12 cellular contexts compared by ENCODE assay signal in the genomic region with DNA sequence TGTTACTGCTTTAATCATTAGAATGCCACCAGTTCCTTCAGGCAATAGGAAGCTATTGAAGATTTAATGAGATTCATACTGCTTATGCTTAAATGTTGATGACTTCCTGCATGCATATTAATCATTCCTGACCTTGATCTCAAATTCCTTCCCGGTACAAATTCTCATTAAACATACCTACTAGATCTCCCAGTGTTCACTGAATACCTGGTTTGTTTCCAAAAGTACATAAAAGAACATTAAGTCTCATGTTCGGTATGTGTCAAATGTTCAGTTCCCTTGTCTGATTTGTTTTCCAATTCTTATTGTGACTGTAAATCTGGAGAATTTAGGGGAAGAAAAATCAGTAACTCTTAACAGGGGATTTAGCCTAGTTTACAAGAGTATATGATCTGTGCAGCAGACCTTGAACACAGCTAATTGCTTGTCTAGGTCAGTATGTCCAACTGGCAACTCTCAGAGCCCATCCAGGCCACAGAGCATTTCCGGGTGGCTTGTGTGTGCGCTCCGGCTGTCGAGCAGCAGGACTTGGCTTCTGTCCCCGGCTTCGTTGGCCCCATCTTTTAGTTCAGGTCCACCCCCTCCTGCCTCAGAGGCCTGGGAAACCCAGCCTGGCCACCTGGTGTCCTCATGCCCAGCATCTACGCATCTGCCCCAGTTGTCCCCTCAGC. TPM values are rescaled to one million over a fixed set of nuclear protein-coding genes. Genes with fewer than 3 reads are reported as not detected.
A peak's percentile ranks its signal among the peaks of the same experiment; 100 is the strongest.
DNase-seq lines count a peak whose midpoint lies in the region; ATAC-seq and TF ChIP-seq lines count a peak whose summit lies in the region.
"Had no signal": no experiment of that assay in that cellular context is flagged by ENCODE, and none has a peak within 500 bp of the region (broad histone marks: within the 10 kb centered on the region; RNA-seq: fewer than 3 reads in every experiment).

No MANE protein-coding gene starts in this region.

- no peak overlapping the region for H3K4me3 Mint-ChIP-seq in activated T-cell treated with anti-CD3 and anti-CD28 coated beads, Interleukin-2, amount 50 U/mL, for 4 hours

- DNase-seq in SJCRH30: peak; percentile 52 to 68
- peak; percentile 63 for DNase-seq in left kidney (ENCODE audit: low read depth, low spot score)
- DNase-seq in activated T-cell treated with anti-CD3 and anti-CD28 coated beads, Interleukin-2, amount 50 U/mL, for 4 hours: no peak
- no peak for DNase-seq in vagina (ENCODE audit: extremely low spot score in 2 of 2)
- DNase-seq in left ventricle myocardium superior: no peak
- DNase-seq in cardiac septum (ENCODE audit: low spot score): no peak
- DNase-seq: effector memory CD4-positive, alpha-beta T cell; lower lobe of right lung; NCI-H526; stimulated activated CD4-positive, alpha-beta T cell treated with anti-CD3 and anti-CD28 coated beads, Interleukin-1b, Interleukin-23, amount 100 ng/mL, for 48 hours had no signal

- no peaks in the 10 kb centered on the region for H3K9me3 Mint-ChIP-seq in activated T-cell treated with anti-CD3 and anti-CD28 coated beads, Interleukin-2, amount 50 U/mL, for 4 hours

- ATAC-seq in activated T-cell treated with anti-CD3 and anti-CD28 coated beads, Interleukin-2, amount 50 U/mL, for 4 hours: no peak
- ATAC-seq in left ventricle myocardium superior: no peak
- ATAC-seq: lower lobe of right lung had no signal

- H3K9me3 ChIP-seq in HUES64 (ENCODE audit: insufficient read depth, low read depth, low read length) (no peaks in the 10 kb centered on the region), SJCRH30 (replicated peaks) (no peaks in the 10 kb centered on the region; the same call in 1 of the 2 replicates), vagina (no peaks in the 10 kb centered on the region)
- H3K9me3 ChIP-seq: lower lobe of right lung had no signal

- no peaks in the 10 kb centered on the region for H3K27me3 Mint-ChIP-seq in activated T-cell treated with anti-CD3 and anti-CD28 coated beads, Interleukin-2, amount 50 U/mL, for 4 hours (ENCODE audit: low read depth)

- H3K27me3 ChIP-seq in HUES64 (ENCODE audit: insufficient read depth, low read length) (no peaks in the 10 kb centered on the region), SJCRH30 (no peaks in the 10 kb centered on the region), vagina (no peaks in the 10 kb centered on the region)

- no peak overlapping the region for H3K9ac ChIP-seq in HUES64 (ENCODE audit: low read depth, low read length)

- H3K36me3 ChIP-seq in HUES64 (ENCODE audit: insufficient read depth, low read length) (no peaks in the 10 kb centered on the region), SJCRH30 (no peaks in the 10 kb centered on the region), vagina (no peaks in the 10 kb centered on the region)
- H3K36me3 ChIP-seq: lower lobe of right lung had no signal

- H3K36me3 Mint-ChIP-seq in activated T-cell treated with anti-CD3 and anti-CD28 coated beads, Interleukin-2, amount 50 U/mL, for 4 hours (ENCODE audit: insufficient read depth): peaks cover 6% of the 10 kb centered on the region

- intact Hi-C loops in vagina (cut with DNase I): no loop called here
- intact Hi-C loops in left ventricle myocardium superior (cut with micrococcal nuclease): no loop called here
- intact Hi-C loops in cardiac septum (cut with DNase I): no loop called here

- H3K4me1 Mint-ChIP-seq in activated T-cell treated with anti-CD3 and anti-CD28 coated beads, Interleukin-2, amount 50 U/mL, for 4 hours (ENCODE audit: low read depth): peaks cover 16% of the 10 kb centered on the region

- WGBS in HUES64: 70% methylated on average over 9 of the region's 9 CpGs

- H3K27ac ChIP-seq in C4-2B (peak overlapping the region; percentile 62), HUES64 (ENCODE audit: low read depth, low read length) (peak overlapping the region; percentile 46; the same call in 1 of the 2 replicates), SJCRH30 (peak overlapping the region; percentile 18), vagina (no peak overlapping the region)
- H3K27ac ChIP-seq: lower lobe of right lung had no signal

- H3K4me3 ChIP-seq in HUES64 (ENCODE audit: low read length) (no peak overlapping the region), SJCRH30 (peak overlapping the region; percentile 39), vagina (no peak overlapping the region)
- H3K4me3 ChIP-seq: lower lobe of right lung had no signal

- peaks cover 19% of the 10 kb centered on the region for H3K4me1 ChIP-seq in HUES64 (ENCODE audit: insufficient read depth, low read length)
- H3K4me1 ChIP-seq in SJCRH30: peaks cover 9% of the 10 kb centered on the region
- no peaks in the 10 kb centered on the region for H3K4me1 ChIP-seq in vagina
- H3K4me1 ChIP-seq: lower lobe of right lung had no signal

- TF ChIP-seq POLR2A in vagina (IDR thresholded peaks at IDR 0.05): no peak

- TF ChIP-seq CTCF in C4-2B (conservative IDR thresholded peaks at IDR 0.05) (no peak), vagina (IDR thresholded peaks at IDR 0.05) (no peak)

RNA-seq across cellular contexts. Expression of gene METAP1D, which starts 13.1 kb away (rescaled TPM):
- 7.1 TPM for polyA plus RNA-seq in HUES64 (2013, experiment 1 of 2)
- 5.7 TPM for polyA plus RNA-seq in HUES64 (2013, experiment 2 of 2)
- 6.0 and 6.9 TPM in 2 replicates for total RNA-seq in SJCRH30 (2014; rRNA removed; shearing (Covaris generic))
- total RNA-seq in activated T-cell treated with anti-CD3 and anti-CD28 coated beads, Interleukin-2, amount 50 U/mL, for 4 hours: 1 to 10 TPM; 5.1 to 5.9 (median 5.1) TPM
- total RNA-seq in vagina: 8.8 TPM
- total RNA-seq in left ventricle myocardium superior: 8.6 TPM
- total RNA-seq in cardiac septum: 4.0 TPM

Comparison
In these comparisons a context has a peak if more than half of its experiments do, and no peak if none do; other contexts are left out.
1. DNase-seq: peak in SJCRH30 (2 of 2) and left kidney (single experiment); none in activated T-cell treated with anti-CD3 and anti-CD28 coated beads, Interleukin-2, amount 50 U/mL, for 4 hours (single experiment), vagina (0 of 2), left ventricle myocardium superior (single experiment) and cardiac septum (single experiment).